Comparison of ENCODE assay signal across 13 cellular contexts in genomic region chr19:13629687-13630357, GRCh38.
DNase-seq lines count a peak whose midpoint lies in the region; ATAC-seq lines count a peak whose summit lies in the region.
"Had no signal": no experiment of that assay in that cellular context is flagged by ENCODE, and none has a peak within 500 bp of the region (broad histone marks: within the 10 kb centered on the region; RNA-seq: fewer than 3 reads in every experiment).

No MANE protein-coding gene starts in this region.

- intact Hi-C loops in activated CD4-positive, alpha-beta T cell treated with anti-CD3 and anti-CD28 coated beads for 36 hours (cut with DNase I, micrococcal nuclease) = loop anchor here in 1 of 2 experiments (10.0 kb wide), 1 partner anchor 95 kb away; no protein-coding TSS in a partner anchor
- intact Hi-C loops in activated CD4-positive, alpha-beta T cell treated with anti-CD3 and anti-CD28 coated beads, Interleukin-2, amount 10 ng/mL, durations not matched to agents 24 days and 14 days (cut with micrococcal nuclease) = no loop called here

- no peaks in the 10 kb centered on the region for H3K36me3 Mint-ChIP-seq in activated CD4-positive, alpha-beta T cell treated with anti-CD3 and anti-CD28 coated beads for 36 hours (ENCODE audit: low read depth)
- no peaks in the 10 kb centered on the region for H3K36me3 Mint-ChIP-seq in activated CD4-positive, alpha-beta T cell treated with anti-CD3 and anti-CD28 coated beads, Interleukin-2, amount 10 ng/mL, durations not matched to agents 24 days and 14 days (ENCODE audit: low read depth)
- no peaks in the 10 kb centered on the region for H3K36me3 Mint-ChIP-seq in activated T-helper 17 cell treated with anti-CD3 and anti-CD28 coated beads, Interleukin-2, amount 50 U/mL, for 72 hours (ENCODE audit: low read depth)
- H3K36me3 Mint-ChIP-seq: type B pancreatic cell had no signal

- peak; percentile 68 for ATAC-seq in activated CD4-positive, alpha-beta T cell treated with anti-CD3 and anti-CD28 coated beads for 36 hours
- ATAC-seq in activated T-helper 17 cell treated with anti-CD3 and anti-CD28 coated beads, Interleukin-2, amount 50 U/mL, for 72 hours (replicated peaks) = peak; percentile 94
- ATAC-seq in GM18858 (IDR thresholded peaks at IDR 0.05; ENCODE audit: unreplicated experiment) = no peak
- no peak for ATAC-seq in HG02840 (IDR thresholded peaks at IDR 0.05; ENCODE audit: low FRiP score, unreplicated experiment)

- no peak overlapping the region for H3K4me3 Mint-ChIP-seq in activated CD4-positive, alpha-beta T cell treated with anti-CD3 and anti-CD28 coated beads for 36 hours
- H3K4me3 Mint-ChIP-seq in activated CD4-positive, alpha-beta T cell treated with anti-CD3 and anti-CD28 coated beads, Interleukin-2, amount 10 ng/mL, durations not matched to agents 24 days and 14 days = no peak overlapping the region
- H3K4me3 Mint-ChIP-seq in activated T-helper 17 cell treated with anti-CD3 and anti-CD28 coated beads, Interleukin-2, amount 50 U/mL, for 72 hours = peak overlapping the region; percentile 26
- H3K4me3 Mint-ChIP-seq: endodermal cell, neural crest cell, type B pancreatic cell had no signal

- POLR2A ChIA-PET in activated CD4-positive, alpha-beta T cell treated with anti-CD3 and anti-CD28 coated beads for 36 hours (lab: Charles Lee) = no interaction called here

- CTCF ChIA-PET in activated CD4-positive, alpha-beta T cell treated with anti-CD3 and anti-CD28 coated beads for 36 hours (lab: Charles Lee) = interaction anchor here (0.7 to 0.9 kb wide), 2 partner anchors 41 to 220 kb away, joined by 3 read pairs; no protein-coding TSS in a partner anchor

- peaks cover 16% of the 10 kb centered on the region for H3K27me3 Mint-ChIP-seq in activated CD4-positive, alpha-beta T cell treated with anti-CD3 and anti-CD28 coated beads for 36 hours
- peaks cover 10% of the 10 kb centered on the region for H3K27me3 Mint-ChIP-seq in activated CD4-positive, alpha-beta T cell treated with anti-CD3 and anti-CD28 coated beads, Interleukin-2, amount 10 ng/mL, durations not matched to agents 24 days and 14 days
- peaks cover 17% of the 10 kb centered on the region for H3K27me3 Mint-ChIP-seq in activated T-helper 17 cell treated with anti-CD3 and anti-CD28 coated beads, Interleukin-2, amount 50 U/mL, for 72 hours

- H3K9me3 Mint-ChIP-seq in activated CD4-positive, alpha-beta T cell treated with anti-CD3 and anti-CD28 coated beads for 36 hours (ENCODE audit: low read depth) = no peaks in the 10 kb centered on the region
- H3K9me3 Mint-ChIP-seq in activated CD4-positive, alpha-beta T cell treated with anti-CD3 and anti-CD28 coated beads, Interleukin-2, amount 10 ng/mL, durations not matched to agents 24 days and 14 days = no peaks in the 10 kb centered on the region
- no peaks in the 10 kb centered on the region for H3K9me3 Mint-ChIP-seq in activated T-helper 17 cell treated with anti-CD3 and anti-CD28 coated beads, Interleukin-2, amount 50 U/mL, for 72 hours
- H3K9me3 Mint-ChIP-seq: neural crest cell, type B pancreatic cell had no signal

- no peak overlapping the region for H3K27ac Mint-ChIP-seq in activated CD4-positive, alpha-beta T cell treated with anti-CD3 and anti-CD28 coated beads for 36 hours
- H3K27ac Mint-ChIP-seq in activated CD4-positive, alpha-beta T cell treated with anti-CD3 and anti-CD28 coated beads, Interleukin-2, amount 10 ng/mL, durations not matched to agents 24 days and 14 days = no peak overlapping the region
- H3K27ac Mint-ChIP-seq in activated T-helper 17 cell treated with anti-CD3 and anti-CD28 coated beads, Interleukin-2, amount 50 U/mL, for 72 hours = peak overlapping the region; percentile 75
- H3K27ac Mint-ChIP-seq: endodermal cell, type B pancreatic cell had no signal

- peaks cover 6% of the 10 kb centered on the region for H3K4me1 Mint-ChIP-seq in activated CD4-positive, alpha-beta T cell treated with anti-CD3 and anti-CD28 coated beads for 36 hours
- H3K4me1 Mint-ChIP-seq in activated CD4-positive, alpha-beta T cell treated with anti-CD3 and anti-CD28 coated beads, Interleukin-2, amount 10 ng/mL, durations not matched to agents 24 days and 14 days = no peaks in the 10 kb centered on the region
- no peaks in the 10 kb centered on the region for H3K4me1 Mint-ChIP-seq in activated T-helper 17 cell treated with anti-CD3 and anti-CD28 coated beads, Interleukin-2, amount 50 U/mL, for 72 hours

- peak; percentile 9 for DNase-seq in activated CD4-positive, alpha-beta T cell treated with anti-CD3 and anti-CD28 coated beads for 36 hours
- DNase-seq in activated CD4-positive, alpha-beta T cell treated with anti-CD3 and anti-CD28 coated beads, Interleukin-2, amount 10 ng/mL, durations not matched to agents 24 days and 14 days = no peak
- DNase-seq in HCEC 1CT = peak; percentile 93
- peak; percentile 11 for DNase-seq in mesenteric fat pad (ENCODE audit: low spot score)
- DNase-seq in NCI-H1694 (lab: John Stamatoyannopoulos, UW) = no peak
- DNase-seq: endodermal cell, hypothalamus, T-helper 9 cell had no signal

Comparison
In these comparisons a context has a peak if more than half of its experiments do, and no peak if none do; other contexts are left out.
1. DNase-seq: peak in activated CD4-positive, alpha-beta T cell treated with anti-CD3 and anti-CD28 coated beads for 36 hours (single experiment), HCEC 1CT (single experiment) and mesenteric fat pad (single experiment); none in activated CD4-positive, alpha-beta T cell treated with anti-CD3 and anti-CD28 coated beads, Interleukin-2, amount 10 ng/mL, durations not matched to agents 24 days and 14 days (single experiment) and NCI-H1694 (single experiment).
2. ATAC-seq: peak in activated CD4-positive, alpha-beta T cell treated with anti-CD3 and anti-CD28 coated beads for 36 hours (single experiment) and activated T-helper 17 cell treated with anti-CD3 and anti-CD28 coated beads, Interleukin-2, amount 50 U/mL, for 72 hours (single experiment); none in GM18858 (single experiment) and HG02840 (single experiment).